In the genomic region with DNA sequence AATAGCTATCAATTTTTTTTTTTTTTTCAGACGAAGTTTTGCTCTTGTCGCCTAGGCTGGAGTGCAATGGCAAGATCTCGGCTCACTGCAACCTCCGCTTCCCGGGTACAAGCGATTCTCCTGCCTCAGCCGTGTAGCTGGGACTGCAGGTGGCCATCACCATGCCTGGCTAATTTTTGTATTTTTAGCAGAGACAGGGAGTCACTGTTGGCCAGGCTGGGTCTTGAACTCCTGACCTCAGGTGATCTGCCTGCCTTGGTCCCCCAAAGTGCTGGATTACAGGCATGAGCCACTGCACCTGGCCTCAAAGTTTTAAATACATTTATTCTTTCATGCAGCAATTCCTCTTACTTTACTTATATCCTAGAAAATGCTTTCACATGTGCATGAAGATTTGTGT, we compare ENCODE assay signal across 11 cellular contexts. TPM values are rescaled to one million over a fixed set of nuclear protein-coding genes. Genes with fewer than 3 reads are reported as not detected.
DNase-seq lines count a peak whose midpoint lies in the region; ATAC-seq, FAIRE-seq and TF ChIP-seq lines count a peak whose summit lies in the region.
"Had no signal": no experiment of that assay in that cellular context is flagged by ENCODE, and none has a peak within 500 bp of the region (broad histone marks: within the 10 kb centered on the region; RNA-seq: fewer than 3 reads in every experiment).

No MANE protein-coding gene starts in this region.

- peaks cover 47% of the 10 kb centered on the region for H3K36me3 Mint-ChIP-seq in T-cell

- no peak for DNase-seq in T-cell
- DNase-seq in kidney: peak; percentile 35
- DNase-seq in NCI-H774 (lab: John Stamatoyannopoulos, UW): no peak
- no peak for DNase-seq in mammary epithelial cell

- H3K4me1 ChIP-seq in BLaER1 (peaks cover 85% of the 10 kb centered on the region), kidney (ENCODE audit: control insufficient read depth in 1 of 2, insufficient read depth in 1 of 2, low read depth in 1 of 2, low read length in 2 of 2) (no peaks in the 10 kb centered on the region), mammary epithelial cell (ENCODE audit: insufficient read depth, low read length) (no peaks in the 10 kb centered on the region)

- in situ Hi-C loops in mammary epithelial cell (cut with MboI; ENCODE audit: low sequenced_read_pairs in 2 of 2): no loop called here

- H3K27me3 ChIP-seq in BLaER1: no peaks in the 10 kb centered on the region
- no peaks in the 10 kb centered on the region for H3K27me3 ChIP-seq in mammary epithelial cell (ENCODE audit: insufficient read depth, low read length)
- H3K27me3 ChIP-seq: hepatocyte had no signal

- peak overlapping the region; percentile 95 to 99 for H3K27ac Mint-ChIP-seq in T-cell

- ATAC-seq in T-cell (replicated peaks in 1 of 4) (no peak), HG02870 (IDR thresholded peaks at IDR 0.05; ENCODE audit: unreplicated experiment) (no peak), GM19452 (IDR thresholded peaks at IDR 0.05; ENCODE audit: unreplicated experiment) (no peak)

- peaks cover 86 to 95% (median 86%) of the 10 kb centered on the region in 3 donors for H3K4me1 Mint-ChIP-seq in T-cell

- H3K9me3 ChIP-seq in BLaER1 (peaks cover 8% of the 10 kb centered on the region), kidney (ENCODE audit: control insufficient read depth in 1 of 2, low read length in 2 of 2) (no peaks in the 10 kb centered on the region), mammary epithelial cell (replicated peaks; ENCODE audit: insufficient read depth, low read length) (no peaks in the 10 kb centered on the region)

- no peak for FAIRE-seq in kidney (lab: Jason Lieb, UNC)
- FAIRE-seq: bronchial epithelial cell, G401.6 had no signal

- H4K20me1 ChIP-seq in BLaER1 (no peaks in the 10 kb centered on the region), mammary epithelial cell (ENCODE audit: insufficient read depth, low read length) (no peaks in the 10 kb centered on the region)

- intact Hi-C loops in kidney (cut with DNase I): no loop called here
- intact Hi-C loops in mammary epithelial cell (cut with micrococcal nuclease): no loop called here

- peak overlapping the region; percentile 46; the same call in 1 of the 2 replicates for H3K4me3 ChIP-seq in BLaER1
- peak overlapping the region; percentile 26 for H3K4me3 ChIP-seq in GM12875 (ENCODE audit: low read depth, low read length)
- H3K4me3 ChIP-seq in kidney (ENCODE audit: low read length in 2 of 2): no peak overlapping the region
- H3K4me3 ChIP-seq in mammary epithelial cell (replicated peaks in 1 of 3; ENCODE audit: insufficient read depth in 1 of 3, low read depth in 2 of 3, low read length in 3 of 3): no peak overlapping the region
- H3K4me3 ChIP-seq: hepatocyte had no signal

- peak overlapping the region; percentile 66 for H3K9ac ChIP-seq in BLaER1
- no peak overlapping the region for H3K9ac ChIP-seq in kidney (ENCODE audit: low read length in 2 of 2)
- H3K9ac ChIP-seq in mammary epithelial cell (ENCODE audit: insufficient read depth, low read length): no peak overlapping the region

- peak overlapping the region in 2 of 3 donors; percentile 2 to 74 for H3K4me3 Mint-ChIP-seq in T-cell

- H3K9me3 Mint-ChIP-seq in T-cell: no peaks in the 10 kb centered on the region

- TF ChIP-seq CTCF in GM12875 (IDR thresholded peaks at IDR 0.05; ENCODE audit: borderline replicate concordance, insufficient read depth, low read depth, low read length): no peak
- no peak for TF ChIP-seq CTCF in kidney (IDR thresholded peaks at IDR 0.05; ENCODE audit: borderline replicate concordance, extremely low read depth, insufficient read depth)
- no peak for TF ChIP-seq CTCF in mammary epithelial cell (conservative IDR thresholded peaks at IDR 0.05 in 1 of 2, IDR thresholded peaks at IDR 0.05 in 1 of 2; ENCODE audit: extremely low read depth in 1 of 2, insufficient read depth in 1 of 2, low read depth in 1 of 2, low read length in 2 of 2)

- H2AFZ ChIP-seq in mammary epithelial cell (ENCODE audit: low read depth, low read length): no peak overlapping the region
- H2AFZ ChIP-seq: hepatocyte had no signal

- dilution Hi-C loops in mammary epithelial cell (cut with HindIII; ENCODE audit: low sequenced_read_pairs): no loop called here

- no TSS peak for BruUV-seq in mammary epithelial cell (replicated peaks; lab: Mats Ljungman, UMichigan)

- no peaks in the 10 kb centered on the region for H3K79me2 ChIP-seq in mammary epithelial cell (ENCODE audit: insufficient read depth, low read length)
- H3K79me2 ChIP-seq: hepatocyte had no signal

- WGBS in mammary epithelial cell (ENCODE audit: low coverage, missing lambda C conversion rate): 100% methylated on average over 7 of the region's 7 CpGs

- H3K4me2 ChIP-seq in BLaER1: peak overlapping the region; percentile 89
- H3K4me2 ChIP-seq in mammary epithelial cell (ENCODE audit: insufficient read depth, low read depth, low read length): no peak overlapping the region
- H3K4me2 ChIP-seq: hepatocyte had no signal

- peak overlapping the region; percentile 81 for H3K27ac ChIP-seq in BLaER1
- H3K27ac ChIP-seq in kidney (ENCODE audit: low read depth in 2 of 2, low read length in 2 of 2): no peak overlapping the region
- no peak overlapping the region for H3K27ac ChIP-seq in mammary epithelial cell (ENCODE audit: insufficient read depth, low read depth, low read length)
- H3K27ac ChIP-seq: hepatocyte had no signal

- CTCF ChIA-PET in T-cell (lab: Charles Lee): interaction anchor here (0.5 to 3.7 kb wide), 17 partner anchors 10 to 469 kb away, joined by 3 to 28 read pairs (median 5); a partner anchor contains a TSS
- CTCF ChIA-PET in mammary epithelial cell (lab: Charles Lee; ENCODE audit: low non-redundant PET): no interaction called here

- H3K36me3 ChIP-seq in BLaER1 (peaks cover 42% of the 10 kb centered on the region), kidney (ENCODE audit: control insufficient read depth in 1 of 2, insufficient read depth in 2 of 2, low read length in 2 of 2) (no peaks in the 10 kb centered on the region), mammary epithelial cell (ENCODE audit: insufficient read depth, low read length) (peaks cover 2% of the 10 kb centered on the region)

- POLR2A ChIA-PET in T-cell (lab: Charles Lee): interaction anchor here (0.6 to 1.6 kb wide), 12 partner anchors 13 to 234 kb away, joined by 3 to 9 read pairs (median 5); a partner anchor contains a TSS

- no peaks in the 10 kb centered on the region for H3K27me3 Mint-ChIP-seq in T-cell

RNA-seq across cellular contexts. Expression of a gene that starts 17.6 kb away (rescaled TPM):
- total RNA-seq in T-cell: 10 to 100 TPM; 75.7 to 98.9 (median 85.3) TPM
- 26.3 TPM for total RNA-seq in kidney
- 11.3 TPM for polyA plus RNA-seq in kidney (ENCODE audit: insufficient read depth, low read depth, low replicate concordance)
- total RNA-seq in mammary epithelial cell: 10 to 100 TPM; 11.3 to 17.6 TPM
- polyA plus RNA-seq in mammary epithelial cell: 14.6 TPM
- 38.8 TPM for polyA minus RNA-seq in mammary epithelial cell

RNA-seq across cellular contexts. Expression of a gene that starts 44.9 kb away (rescaled TPM):
- total RNA-seq in T-cell (10 to 100 TPM; 21.7 to 57.5 (median 27.6) TPM), kidney (35.8 TPM), mammary epithelial cell (10 to 100 TPM; 44.7 to 52.4 TPM)
- polyA plus RNA-seq in kidney (ENCODE audit: insufficient read depth, low read depth, low replicate concordance) (47.7 TPM), mammary epithelial cell (69.6 TPM)
- 39.5 TPM for polyA minus RNA-seq in mammary epithelial cell

Comparison
In these comparisons a context has a peak if more than half of its experiments do, and no peak if none do; other contexts are left out.
1. H3K4me3 ChIP-seq: peak in BLaER1 (single experiment) and GM12875 (single experiment); none in kidney (0 of 2) and mammary epithelial cell (0 of 3).